ENCODE assay signal across 8 cellular contexts in genomic region chr20:34516874-34517542, GRCh38. TPM values are rescaled to one million over a fixed set of nuclear protein-coding genes. Genes with fewer than 3 reads are reported as not detected.
DNase-seq lines count a peak whose midpoint lies in the region; ATAC-seq and TF ChIP-seq lines count a peak whose summit lies in the region.

No MANE protein-coding gene starts in this region.

- H3K27me3 ChIP-seq in DOHH2 (ENCODE audit: control insufficient read depth, low read length) (no peaks in the 10 kb centered on the region), RWPE2 (ENCODE audit: insufficient read depth, poor library complexity, severe bottlenecking) (no peaks in the 10 kb centered on the region), right lobe of liver (no peaks in the 10 kb centered on the region)

- H3K36me3 Mint-ChIP-seq in central memory CD8-positive, alpha-beta T cell (ENCODE audit: insufficient read depth), result peaks cover 22% of the 10 kb centered on the region

- DNase-seq in RWPE2 (ENCODE audit: low spot score) (no peak), right lobe of liver (no peak), putamen (ENCODE audit: low spot score) (no peak)
- DNase-seq in central memory CD8-positive, alpha-beta T cell (ENCODE audit: low spot score in 2 of 2), result peak in 1 of 2 donors; percentile 30
- DNase-seq in stimulated activated naive CD4-positive, alpha-beta T cell treated with Interleukin-2 at 50 U/mL for 16 hours (lab: John Stamatoyannopoulos, UW), result peak; percentile 16

- H3K79me2 ChIP-seq in DOHH2 (ENCODE audit: control insufficient read depth, low read length), result peaks cover 54% of the 10 kb centered on the region

- H3K4me1 Mint-ChIP-seq in central memory CD8-positive, alpha-beta T cell, result peaks cover 46% of the 10 kb centered on the region

- 0% methylated on average over 9 of the region's 12 CpGs for WGBS in right lobe of liver (ENCODE audit: insufficient coverage, low coverage, low lambda C conversion rate, missing lambda C conversion rate)

- peak overlapping the region; percentile 97 for H3K27ac Mint-ChIP-seq in central memory CD8-positive, alpha-beta T cell (ENCODE audit: low read depth)

- H3K36me3 ChIP-seq in DOHH2 (ENCODE audit: control insufficient read depth, low read length) (peaks cover 10% of the 10 kb centered on the region), RWPE2 (ENCODE audit: low read depth) (peaks cover 27% of the 10 kb centered on the region), right lobe of liver (peaks cover 0 to 3% (median 1%) of the 10 kb centered on the region in 4 donors)

- H3K27me3 Mint-ChIP-seq in central memory CD8-positive, alpha-beta T cell, result no peaks in the 10 kb centered on the region

- ATAC-seq in HG02610 (IDR thresholded peaks at IDR 0.05; ENCODE audit: unreplicated experiment) (peak; percentile 7), RWPE2 (ENCODE audit: low read depth) (peak; percentile 8), right lobe of liver (peak in 3 of 4 donors; percentile 3 to 6 (median 3)), GM21825 (IDR thresholded peaks at IDR 0.05; ENCODE audit: unreplicated experiment) (no peak)
- ATAC-seq in central memory CD8-positive, alpha-beta T cell (replicated peaks; ENCODE audit: extremely low read depth, poor library complexity, severe bottlenecking), result peak; percentile 40

- H3K4me3 Mint-ChIP-seq in central memory CD8-positive, alpha-beta T cell, result peak overlapping the region; percentile 99

- H3K4me2 ChIP-seq in DOHH2 (ENCODE audit: low read length), result peak overlapping the region; percentile 98

- TF ChIP-seq CTCF in DOHH2 (IDR thresholded peaks at IDR 0.05; ENCODE audit: low read depth, low read length, poor library complexity, severe bottlenecking), result no peak
- no peak for TF ChIP-seq CTCF in RWPE2 (IDR thresholded peaks at IDR 0.05; ENCODE audit: poor library complexity, severe bottlenecking)
- TF ChIP-seq CTCF in right lobe of liver (IDR thresholded peaks at IDR 0.05), result no peak

- H3K27ac ChIP-seq in DOHH2 (ENCODE audit: low read depth, low read length), result peak overlapping the region; percentile 25; the same call in 1 of the 2 replicates
- H3K27ac ChIP-seq in RWPE2 (ENCODE audit: poor library complexity, severe bottlenecking), result peak overlapping the region; percentile 80
- H3K27ac ChIP-seq in right lobe of liver, result peak overlapping the region; percentile 84 to 96 (median 86)

- no peaks in the 10 kb centered on the region for H4K20me1 ChIP-seq in DOHH2 (ENCODE audit: control insufficient read depth, insufficient read depth, low read depth, low read length)

- H3K9me3 ChIP-seq in DOHH2 (ENCODE audit: control insufficient read depth, insufficient read depth, low read length), result no peaks in the 10 kb centered on the region
- no peaks in the 10 kb centered on the region for H3K9me3 ChIP-seq in RWPE2 (ENCODE audit: severe bottlenecking)
- no peaks in the 10 kb centered on the region for H3K9me3 ChIP-seq in right lobe of liver

- TF ChIP-seq POLR2A in right lobe of liver (IDR thresholded peaks at IDR 0.05), result no peak

- no peaks in the 10 kb centered on the region for H3K9me2 ChIP-seq in DOHH2 (replicated peaks; ENCODE audit: control insufficient read depth, low read length)

- 0 out of 2 replicates have a peak, but pooled peaks cover 6% of the 10 kb centered on the region for H3F3A ChIP-seq in DOHH2 (ENCODE audit: control insufficient read depth, insufficient read depth)

- H3K9me3 Mint-ChIP-seq in central memory CD8-positive, alpha-beta T cell, result no peaks in the 10 kb centered on the region

- peaks cover 42% of the 10 kb centered on the region for H3K4me1 ChIP-seq in DOHH2 (ENCODE audit: control insufficient read depth, low read length)
- peaks cover 10% of the 10 kb centered on the region for H3K4me1 ChIP-seq in RWPE2 (ENCODE audit: insufficient read depth, poor library complexity, severe bottlenecking)
- peaks cover 0 to 38% (median 5%) of the 10 kb centered on the region in 4 donors for H3K4me1 ChIP-seq in right lobe of liver

- intact Hi-C loops in right lobe of liver (cut with DNase I), result no loop called here

- H3K4me3 ChIP-seq in DOHH2 (ENCODE audit: low read length) (peak overlapping the region; percentile 86), RWPE2 (ENCODE audit: severe bottlenecking) (peak overlapping the region; percentile 88), right lobe of liver (peak overlapping the region; percentile 84 to 96 (median 91))

RNA-seq across cellular contexts. Expression of gene DYNLRB1, which starts 0.8 kb away (rescaled TPM):
- 10 to 100 TPM; 34.8 to 84.3 (median 42.7) TPM for total RNA-seq in right lobe of liver

RNA-seq across cellular contexts. Expression of gene MAP1LC3A, which starts 41.5 kb away (rescaled TPM):
- 10 to 100 TPM; 14.4 to 39.6 (median 26.3) TPM for total RNA-seq in right lobe of liver

Comparison
In these comparisons a context has a peak if more than half of its experiments do, and no peak if none do; other contexts are left out.
1. H3K27ac ChIP-seq: peak in every context shown above with its lines; median percentile 86 in right lobe of liver; 80 in RWPE2; 25 in DOHH2.